In the genomic region with DNA sequence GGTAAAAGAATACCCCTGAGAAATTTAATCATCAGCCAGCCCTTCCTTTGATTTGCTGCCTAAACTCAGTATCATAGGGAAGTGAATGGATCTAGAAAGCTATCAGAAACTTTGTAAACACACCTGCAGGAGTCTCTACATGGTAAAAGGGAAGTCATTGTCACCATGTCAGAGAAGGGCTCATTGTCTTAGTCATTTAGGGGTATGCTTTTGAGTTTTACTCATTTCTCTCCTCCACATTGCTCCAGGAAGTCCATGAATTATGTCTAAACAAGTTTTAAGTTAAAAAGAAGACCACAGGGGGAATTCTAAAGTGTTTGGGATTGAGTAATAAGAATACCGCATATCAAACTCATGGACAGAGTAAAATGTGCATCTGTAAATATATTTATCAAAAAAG, we compare ENCODE assay signal across 34 cellular contexts. TPM values are rescaled to one million over a fixed set of nuclear protein-coding genes. Genes with fewer than 3 reads are reported as not detected.
DNase-seq lines count a peak whose midpoint lies in the region; ATAC-seq and TF ChIP-seq lines count a peak whose summit lies in the region.
"Had no signal": no experiment of that assay in that cellular context is flagged by ENCODE, and none has a peak within 500 bp of the region (broad histone marks: within the 10 kb centered on the region; RNA-seq: fewer than 3 reads in every experiment).

No MANE protein-coding gene starts in this region.

- no peak overlapping the region for H3K4me3 ChIP-seq in OCI-LY7 (ENCODE audit: low read depth, low read length, poor library complexity, severe bottlenecking)
- H3K4me3 ChIP-seq: colonic mucosa, K562, mucosa of descending colon, upper lobe of left lung had no signal

- no peaks in the 10 kb centered on the region for H3K36me3 ChIP-seq in OCI-LY7 (ENCODE audit: insufficient read depth, low read length)
- H3K36me3 ChIP-seq: BE2C, colonic mucosa, upper lobe of left lung had no signal

- H3K9me2 ChIP-seq in OCI-LY7 (ENCODE audit: insufficient read depth, low read length): no peaks in the 10 kb centered on the region

- peak; percentile 46 to 61 for ATAC-seq in activated T-cell treated with anti-CD3 and anti-CD28 coated beads, Interleukin-2, amount 50 U/mL, for 4 hours
- ATAC-seq in GM21529 (IDR thresholded peaks at IDR 0.05; ENCODE audit: unreplicated experiment): peak; percentile 70
- peak; percentile 61 for ATAC-seq in HG03025 (IDR thresholded peaks at IDR 0.05; ENCODE audit: low FRiP score, unreplicated experiment)
- peak; percentile 81 to 99 for ATAC-seq in stimulated activated naive B cell treated with anti-CD40 and anti-IgM and Interleukin-4, amounts not matched to agents 10 μg/mL and 1 μg/mL and 100 μg/mL, for 72 hours (replicated peaks)
- ATAC-seq in HG02973 (IDR thresholded peaks at IDR 0.05; ENCODE audit: unreplicated experiment): no peak
- ATAC-seq: effector memory CD8-positive, alpha-beta T cell; esophagus mucosa; K562; mucosa of descending colon; sciatic nerve; SK-N-SH treated with all-trans-retinoic acid at 6 μM for 48 hours had no signal

- POLR2A ChIA-PET in OCI-LY7 (lab: Charles Lee): no interaction called here

- DNase-seq in activated T-cell treated with anti-CD3 and anti-CD28 coated beads, Interleukin-2, amount 50 U/mL, for 4 hours: no peak
- DNase-seq in activated T-cell treated with anti-CD3 and anti-CD28 coated beads, Interleukin-2, amount 50 U/mL, for 48 hours: no peak
- no peak for DNase-seq in stimulated activated naive B cell treated with anti-CD40 and anti-IgM and Interleukin-4, amounts not matched to agents 10 μg/mL and 1 μg/mL and 100 μg/mL, for 72 hours
- DNase-seq in OCI-LY7 (ENCODE audit: low spot score): no peak
- DNase-seq in activated naive CD4-positive, alpha-beta T cell treated with anti-CD3 and anti-CD28 coated beads, Interleukin-2, amount 50 U/mL, for 16 hours: no peak
- DNase-seq: activated CD4-positive, alpha-beta T cell treated with anti-CD3 and anti-CD28 coated beads, Interleukin-2, amount 50 U/mL, for 1 hour; activated CD8-positive, alpha-beta memory T cell treated with anti-CD3 and anti-CD28 coated beads, Interleukin-2, amount 50 U/mL, for 4 hours; activated naive CD4-positive, alpha-beta T cell treated with Interleukin-2 at 50 U/mL for 16 hours; amygdala; BE2C; colonic mucosa; DMS79 treated with DMSO at 0.1 percent for 48 hours; effector memory CD8-positive, alpha-beta T cell; foreskin melanocyte; hypothalamus; MM.1S; mucosa of descending colon; NCI-H1436; NCI-H524; posterior cingulate gyrus; upper lobe of left lung had no signal

- peaks cover 12% of the 10 kb centered on the region for H3K9me3 Mint-ChIP-seq in activated T-cell treated with anti-CD3 and anti-CD28 coated beads, Interleukin-2, amount 50 U/mL, for 4 hours
- H3K9me3 Mint-ChIP-seq in stimulated activated naive B cell treated with anti-CD40 and anti-IgM and Interleukin-4, amounts not matched to agents 10 μg/mL and 1 μg/mL and 100 μg/mL, for 72 hours: peaks cover 8 to 9% of the 10 kb centered on the region in 2 donors

- TF ChIP-seq CTCF in OCI-LY7 (conservative IDR thresholded peaks at IDR 0.05; ENCODE audit: low read length): no peak

- no peak overlapping the region for H3K4me3 Mint-ChIP-seq in activated T-cell treated with anti-CD3 and anti-CD28 coated beads, Interleukin-2, amount 50 U/mL, for 4 hours
- H3K4me3 Mint-ChIP-seq in stimulated activated naive B cell treated with anti-CD40 and anti-IgM and Interleukin-4, amounts not matched to agents 10 μg/mL and 1 μg/mL and 100 μg/mL, for 72 hours: no peak overlapping the region
- H3K4me3 Mint-ChIP-seq: effector memory CD8-positive, alpha-beta T cell; neural crest cell had no signal

- no peak overlapping the region for H3K4me2 ChIP-seq in OCI-LY7 (ENCODE audit: low read length)

- BruUV-seq in OCI-LY7 (replicated peaks; lab: Mats Ljungman, UMichigan): no TSS peak

- CTCF ChIA-PET in OCI-LY7 (lab: Charles Lee; ENCODE audit: unreplicated experiment): no interaction called here

- H3K27me3 Mint-ChIP-seq in activated T-cell treated with anti-CD3 and anti-CD28 coated beads, Interleukin-2, amount 50 U/mL, for 4 hours (ENCODE audit: low read depth): peaks cover 23% of the 10 kb centered on the region
- peaks cover 27 to 32% of the 10 kb centered on the region in 2 donors for H3K27me3 Mint-ChIP-seq in stimulated activated naive B cell treated with anti-CD40 and anti-IgM and Interleukin-4, amounts not matched to agents 10 μg/mL and 1 μg/mL and 100 μg/mL, for 72 hours

- H3K27ac Mint-ChIP-seq in stimulated activated naive B cell treated with anti-CD40 and anti-IgM and Interleukin-4, amounts not matched to agents 10 μg/mL and 1 μg/mL and 100 μg/mL, for 72 hours: no peak overlapping the region
- H3K27ac Mint-ChIP-seq: effector memory CD8-positive, alpha-beta T cell had no signal

- no peak overlapping the region for H3K27ac ChIP-seq in OCI-LY7 (ENCODE audit: low read depth, low read length, poor library complexity, severe bottlenecking)
- H3K27ac ChIP-seq: colonic mucosa, RWPE1, upper lobe of left lung had no signal

- intact Hi-C loops in OCI-LY7 (cut with micrococcal nuclease; ENCODE audit: unreplicated experiment): no loop called here

- no peak overlapping the region for H2AFZ ChIP-seq in OCI-LY7 (ENCODE audit: low read length)

- H3K79me2 ChIP-seq in OCI-LY7 (ENCODE audit: insufficient read depth, low read depth, low read length): no peaks in the 10 kb centered on the region

- no peaks in the 10 kb centered on the region for H4K20me1 ChIP-seq in OCI-LY7 (ENCODE audit: insufficient read depth, low read length)

- H3K4me1 ChIP-seq in OCI-LY7 (ENCODE audit: insufficient read depth, low read length, poor library complexity, severe bottlenecking): no peaks in the 10 kb centered on the region
- H3K4me1 ChIP-seq: BE2C, colonic mucosa, upper lobe of left lung had no signal

- peaks cover 3% of the 10 kb centered on the region for H3K36me3 Mint-ChIP-seq in activated T-cell treated with anti-CD3 and anti-CD28 coated beads, Interleukin-2, amount 50 U/mL, for 4 hours (ENCODE audit: insufficient read depth)
- peaks cover 0 to 2% of the 10 kb centered on the region in 2 donors for H3K36me3 Mint-ChIP-seq in stimulated activated naive B cell treated with anti-CD40 and anti-IgM and Interleukin-4, amounts not matched to agents 10 μg/mL and 1 μg/mL and 100 μg/mL, for 72 hours

- no peaks in the 10 kb centered on the region for H3K9me3 ChIP-seq in OCI-LY7 (ENCODE audit: low read length)
- H3K9me3 ChIP-seq: BE2C, colonic mucosa, mucosa of descending colon, upper lobe of left lung had no signal

- H3K4me1 Mint-ChIP-seq in activated T-cell treated with anti-CD3 and anti-CD28 coated beads, Interleukin-2, amount 50 U/mL, for 4 hours (ENCODE audit: low read depth): no peaks in the 10 kb centered on the region
- no peaks in the 10 kb centered on the region for H3K4me1 Mint-ChIP-seq in stimulated activated naive B cell treated with anti-CD40 and anti-IgM and Interleukin-4, amounts not matched to agents 10 μg/mL and 1 μg/mL and 100 μg/mL, for 72 hours
- H3K4me1 Mint-ChIP-seq: neural crest cell had no signal

RNA-seq across cellular contexts. Expression of gene SLC17A1, which starts 2.5 kb away (rescaled TPM):
- total RNA-seq in activated T-cell treated with anti-CD3 and anti-CD28 coated beads, Interleukin-2, amount 50 U/mL, for 4 hours: not detected
- not detected in 2 replicates for total RNA-seq in OCI-LY7 (2014; rRNA removed; shearing (Covaris generic))
- total RNA-seq in OCI-LY7 (2022): not detected in 2 replicates
- total RNA-seq: bronchial epithelial cell; colonic mucosa; esophagus mucosa; H4; K562; mucosa of descending colon; neural crest cell; sciatic nerve; subcutaneous adipose tissue; T-helper 2 cell treated with Interferon-gamma antibody and Interleukin-4, amounts not matched to agents 100 ng/mL and 5 ng/mL, for 36 hours; upper lobe of left lung had no signal

RNA-seq across cellular contexts. Expression of gene SLC17A3, which starts 44.7 kb away (rescaled TPM):
- under 1 TPM in 1 of 3 donors, not detected in 2; 0.11 TPM for total RNA-seq in activated T-cell treated with anti-CD3 and anti-CD28 coated beads, Interleukin-2, amount 50 U/mL, for 4 hours
- total RNA-seq in OCI-LY7 (2014; rRNA removed; shearing (Covaris generic)): 0.06 TPM in 1 of 2 replicates, not detected in the other
- total RNA-seq in OCI-LY7 (2022): not detected in 2 replicates
- total RNA-seq: bronchial epithelial cell, colonic mucosa, esophagus mucosa, K562, mucosa of descending colon, neural crest cell, sciatic nerve, subcutaneous adipose tissue had no signal
